8 cellular contexts compared by ENCODE assay signal in genomic region chr11:129815596-129816461, GRCh38. TPM values are rescaled to one million over a fixed set of nuclear protein-coding genes. Genes with fewer than 3 reads are reported as not detected.
A peak's percentile ranks its signal among the peaks of the same experiment; 100 is the strongest.
DNase-seq lines count a peak whose midpoint lies in the region; ATAC-seq, FAIRE-seq and TF ChIP-seq lines count a peak whose summit lies in the region.

TSS of gene TMEM45B (plus strand) at chr11:129815848. CDS start at chr11:129852483, 36,635 bp downstream.

- no peak for TF ChIP-seq POLR2A in breast epithelium (IDR thresholded peaks at IDR 0.05)
- TF ChIP-seq POLR2A in transverse colon (IDR thresholded peaks at IDR 0.05) = peak; percentile 92

- peak within 1 kb of the TSS; percentile 84 to 97 (median 94) for H3K27ac Mint-ChIP-seq in CD4-positive, alpha-beta memory T cell

- H3K4me3 Mint-ChIP-seq in CD4-positive, alpha-beta memory T cell = peak within 1 kb of the TSS; percentile 86 to 93 (median 90)

- H3K9ac ChIP-seq in mesendoderm (ENCODE audit: low read length) = no peak within 1 kb of the TSS

- no peak within 1 kb of the TSS for H2BK15ac ChIP-seq in mesendoderm (replicated peaks; ENCODE audit: low read depth)

- peaks cover 0 to 22% (median 5%) of the 10 kb centered on the region in 8 donors for H3K9me3 Mint-ChIP-seq in CD4-positive, alpha-beta memory T cell

- H3K36me3 ChIP-seq in CD4-positive, alpha-beta memory T cell (ENCODE audit: insufficient read depth, low read length) = no peaks in the 10 kb centered on the region
- H3K36me3 ChIP-seq in breast epithelium = no peaks in the 10 kb centered on the region
- H3K36me3 ChIP-seq in mesendoderm (ENCODE audit: control insufficient read depth, insufficient read depth, low read length) = no peaks in the 10 kb centered on the region
- no peaks in the 10 kb centered on the region for H3K36me3 ChIP-seq in transverse colon

- H3K56ac ChIP-seq in mesendoderm (ENCODE audit: low read length) = no peak within 1 kb of the TSS

- no peaks in the 10 kb centered on the region for H3K79me2 ChIP-seq in mesendoderm (ENCODE audit: control insufficient read depth, insufficient read depth, low read length)

- no peak within 1 kb of the TSS for H3K27ac ChIP-seq in CD4-positive, alpha-beta memory T cell (ENCODE audit: low read depth, low read length)
- H3K27ac ChIP-seq in breast epithelium = no peak within 1 kb of the TSS
- H3K27ac ChIP-seq in mesendoderm (ENCODE audit: low read depth, low read length) = no peak within 1 kb of the TSS
- H3K27ac ChIP-seq in transverse colon = peak within 1 kb of the TSS; percentile 85 to 90 (median 88)

- H3K9me3 ChIP-seq in CD4-positive, alpha-beta memory T cell (ENCODE audit: control insufficient read depth in 1 of 2, low read length in 2 of 2) = no peaks in the 10 kb centered on the region
- H3K9me3 ChIP-seq in breast epithelium (peaks cover 0 to 6% of the 10 kb centered on the region in 2 donors), transverse colon (no peaks in the 10 kb centered on the region)

- H3K4me1 ChIP-seq in CD4-positive, alpha-beta memory T cell (ENCODE audit: insufficient read depth, low read length) = peaks cover 30% of the 10 kb centered on the region
- no peaks in the 10 kb centered on the region for H3K4me1 ChIP-seq in breast epithelium
- no peaks in the 10 kb centered on the region for H3K4me1 ChIP-seq in mesendoderm (ENCODE audit: control insufficient read depth, low read depth, low read length)
- peaks cover 0 to 30% (median 7%) of the 10 kb centered on the region in 4 donors for H3K4me1 ChIP-seq in transverse colon

- H3K4me2 ChIP-seq in mesendoderm (ENCODE audit: low read length) = no peak within 1 kb of the TSS

- H2AK5ac ChIP-seq in mesendoderm (ENCODE audit: low read length) = no peak within 1 kb of the TSS

- no peaks in the 10 kb centered on the region for H3K79me1 ChIP-seq in mesendoderm (ENCODE audit: low read length)

- in situ Hi-C loops in transverse colon (cut with MboI; ENCODE audit: low pct_ligation_motif_present in 1 of 4, low pct_unique_long_range_greater_than_20kb in 1 of 4, low sequenced_read_pairs in 3 of 4) = no loop called here

- ATAC-seq in GM19351 (IDR thresholded peaks at IDR 0.05; ENCODE audit: unreplicated experiment) (no peak), HG02763 (IDR thresholded peaks at IDR 0.05; ENCODE audit: unreplicated experiment) (no peak)

- peaks cover 34 to 71% (median 58%) of the 10 kb centered on the region in 4 donors for H3K4me1 Mint-ChIP-seq in CD4-positive, alpha-beta memory T cell

- CTCF ChIA-PET in CD4-positive, alpha-beta memory T cell (lab: Charles Lee; ENCODE audit: partially characterized antibody) = interaction anchor here (0.7 to 2.6 kb wide), 6 partner anchors 12 to 1135 kb away, joined by 3 to 7 read pairs (median 4); no protein-coding TSS in a partner anchor

- POLR2A ChIA-PET in CD4-positive, alpha-beta memory T cell (lab: Charles Lee; ENCODE audit: partially characterized antibody) = interaction anchor here (0.5 to 5.6 kb wide), 20 partner anchors 8 to 257 kb away, joined by 3 to 108 read pairs (median 4); partner anchors contain the start of genes NFRKB and PRDM10

- H3K23ac ChIP-seq in mesendoderm (ENCODE audit: low read length) = no peak within 1 kb of the TSS

- H2BK5ac ChIP-seq in mesendoderm (ENCODE audit: low read length) = no peak within 1 kb of the TSS

- peaks cover 5 to 12% of the 10 kb centered on the region in 2 donors for H3K36me3 Mint-ChIP-seq in CD4-positive, alpha-beta memory T cell

- intact Hi-C loops in CD4-positive, alpha-beta memory T cell (cut with micrococcal nuclease) = loop anchor here (10.0 kb wide), 1 partner anchor 189 kb away; the partner anchor contains the start of gene PRDM10
- intact Hi-C loops in breast epithelium (cut with DNase I; ENCODE audit: low total_unique reads) (no loop called here), transverse colon (cut with DNase I; ENCODE audit: low total_unique reads) (no loop called here)

- no peak within 1 kb of the TSS for H3K18ac ChIP-seq in mesendoderm (ENCODE audit: low read length)

- H4K8ac ChIP-seq in mesendoderm (ENCODE audit: low read depth, low read length) = no peak within 1 kb of the TSS

- peak; percentile 34 to 50 (median 43) for DNase-seq in CD4-positive, alpha-beta memory T cell
- DNase-seq in NCI-H774 (lab: John Stamatoyannopoulos, UW) = peak; percentile 75
- DNase-seq in breast epithelium (ENCODE audit: low spot score in 2 of 2) = peak in 1 of 2 donors; percentile 69
- peak; percentile 14 for DNase-seq in mesendoderm
- peak; percentile 82 for DNase-seq in transverse colon
- no peak for DNase-seq in GM19239 (ENCODE audit: insufficient read length, low spot score)

- H3K4ac ChIP-seq in mesendoderm (ENCODE audit: low read depth, low read length) = no peak within 1 kb of the TSS

- H3K27me3 Mint-ChIP-seq in CD4-positive, alpha-beta memory T cell = peaks cover 0 to 14% of the 10 kb centered on the region in 2 donors

- H3K4me3 ChIP-seq in CD4-positive, alpha-beta memory T cell (ENCODE audit: low read length in 2 of 2) = peak within 1 kb of the TSS in 1 of 2 donors; percentile 33
- H3K4me3 ChIP-seq in breast epithelium (peak within 1 kb of the TSS in 2 of 3 donors; percentile 50 to 65), mesendoderm (ENCODE audit: low read length) (no peak within 1 kb of the TSS), transverse colon (peak within 1 kb of the TSS; percentile 24 to 61 (median 46))

- no peak within 1 kb of the TSS for H2BK120ac ChIP-seq in mesendoderm (ENCODE audit: low read depth, low read length)

- no peaks in the 10 kb centered on the region for H3K27me3 ChIP-seq in CD4-positive, alpha-beta memory T cell (ENCODE audit: insufficient read depth, low read length)
- no peaks in the 10 kb centered on the region for H3K27me3 ChIP-seq in breast epithelium
- H3K27me3 ChIP-seq in mesendoderm (ENCODE audit: insufficient read depth, low read length, poor library complexity) = peaks cover 6% of the 10 kb centered on the region
- peaks cover 16% of the 10 kb centered on the region for H3K27me3 ChIP-seq in transverse colon

- H4K5ac ChIP-seq in mesendoderm (ENCODE audit: low read length) = no peak within 1 kb of the TSS

- FAIRE-seq in GM19239 (lab: Jason Lieb, UNC) = no peak

- TF ChIP-seq CTCF in breast epithelium (IDR thresholded peaks at IDR 0.05) (no peak), transverse colon (IDR thresholded peaks at IDR 0.05) (no peak)

- WGBS in mesendoderm (ENCODE audit: extremely low coverage, insufficient coverage, low lambda C conversion rate) = no CpG with 5 or more reads among the region's 68 CpGs
- WGBS in transverse colon (ENCODE audit: low coverage in 1 of 2), 2 donors = 9% methylated on average over 40 of the region's 68 CpGs; no CpG with 5 or more reads in 1 of the 2 donors

- TF ChIP-seq EP300 in transverse colon (IDR thresholded peaks at IDR 0.05; ENCODE audit: low read depth) = no peak

RNA-seq across cellular contexts. Expression of gene TMEM45B, which starts in this region (rescaled TPM):
- total RNA-seq in CD4-positive, alpha-beta memory T cell = 10 to 100 TPM; 30.8 to 34.4 TPM
- 10 to 100 TPM; 14.0 to 21.2 TPM for polyA plus RNA-seq in CD4-positive, alpha-beta memory T cell
- 10 to 100 TPM in 1 of 3 donors, 1 to 10 TPM in 1, not detected in 1; 7.3 to 11.8 TPM for total RNA-seq in breast epithelium
- polyA plus RNA-seq in mesendoderm (2013, experiment 1 of 2) = 0.04 TPM
- polyA plus RNA-seq in mesendoderm (2013, experiment 2 of 2) = 0.10 TPM
- total RNA-seq in transverse colon = 100 to 1,000 TPM in 3 of 4 donors, 10 to 100 TPM in 1; 42.2 to 336 (median 205) TPM

Comparison
In these comparisons a context has a peak if more than half of its experiments do, and no peak if none do; other contexts are left out.
1. H3K27ac ChIP-seq: peak in transverse colon (4 of 4); none in CD4-positive, alpha-beta memory T cell (single experiment), breast epithelium (0 of 2) and mesendoderm (single experiment).